Comparison of ENCODE assay signal across 21 cellular contexts in genomic region chr2:17792515-17792914, GRCh38. TPM values are rescaled to one million over a fixed set of nuclear protein-coding genes. Genes with fewer than 3 reads are reported as not detected.
DNase-seq lines count a peak whose midpoint lies in the region; ATAC-seq and TF ChIP-seq lines count a peak whose summit lies in the region.
"Had no signal": no experiment of that assay in that cellular context is flagged by ENCODE, and none has a peak within 500 bp of the region (broad histone marks: within the 10 kb centered on the region; RNA-seq: fewer than 3 reads in every experiment).

No MANE protein-coding gene starts in this region.

- no peak overlapping the region for H2BK120ac ChIP-seq in mesendoderm (ENCODE audit: low read depth, low read length)

- intact Hi-C loops in activated CD4-positive, alpha-beta T cell treated with anti-CD3 and anti-CD28 coated beads, Interleukin-2, amount 10 ng/mL, durations not matched to agents 24 days and 14 days (cut with micrococcal nuclease): no loop called here

- no peak overlapping the region for H2AFZ ChIP-seq in Loucy (ENCODE audit: low read length)

- H3K27ac ChIP-seq in mesendoderm (ENCODE audit: low read depth, low read length) (no peak overlapping the region), Peyer's patch (no peak overlapping the region)
- H3K27ac ChIP-seq: foreskin keratinocyte had no signal

- H3K4me1 ChIP-seq in Loucy (ENCODE audit: insufficient read depth, low read length, poor library complexity, severe bottlenecking) (peaks cover 20% of the 10 kb centered on the region), mesendoderm (ENCODE audit: control insufficient read depth, low read depth, low read length) (peaks cover 11% of the 10 kb centered on the region), Peyer's patch (no peaks in the 10 kb centered on the region)
- H3K4me1 ChIP-seq: foreskin keratinocyte had no signal

- no peak for TF ChIP-seq POLR2A in Peyer's patch (IDR thresholded peaks at IDR 0.05)

- H3K56ac ChIP-seq in mesendoderm (ENCODE audit: low read length): no peak overlapping the region

- H3K9me2 ChIP-seq in Loucy (replicated peaks; ENCODE audit: low read depth, low read length): no peaks in the 10 kb centered on the region

- ATAC-seq in HG02884 (IDR thresholded peaks at IDR 0.05; ENCODE audit: unreplicated experiment): peak; percentile 33
- ATAC-seq: effector memory CD8-positive, alpha-beta T cell; foreskin keratinocyte had no signal

- peak; percentile 52 for DNase-seq in activated CD4-positive, alpha-beta T cell treated with anti-CD3 and anti-CD28 coated beads, Interleukin-2, amount 10 ng/mL, durations not matched to agents 24 days and 14 days
- no peak for DNase-seq in activated CD4-positive, alpha-beta T cell treated with anti-CD3 and anti-CD28 coated beads, Interleukin-2, amount 50 U/mL, for 48 hours
- DNase-seq in mesendoderm (no peak), NCI-H69 (lab: John Stamatoyannopoulos, UW) (no peak), Peyer's patch (no peak)
- DNase-seq in stimulated activated naive CD4-positive, alpha-beta T cell treated with Interleukin-2 at 50 U/mL for 16 hours (lab: John Stamatoyannopoulos, UW): no peak
- DNase-seq: 8988T; activated CD4-positive, alpha-beta T cell treated with anti-CD3 and anti-CD28 coated beads for 4 hours; activated T-cell treated with anti-CD3 and anti-CD28 coated beads, Interleukin-2, amount 50 U/mL, for 24 hours; effector memory CD8-positive, alpha-beta T cell; foreskin keratinocyte; NCI-H2029; retina; T1000 had no signal

- H3K27me3 Mint-ChIP-seq in activated CD4-positive, alpha-beta T cell treated with anti-CD3 and anti-CD28 coated beads, Interleukin-2, amount 10 ng/mL, durations not matched to agents 24 days and 14 days: peaks cover 37% of the 10 kb centered on the region

- no peaks in the 10 kb centered on the region for H3K36me3 Mint-ChIP-seq in activated CD4-positive, alpha-beta T cell treated with anti-CD3 and anti-CD28 coated beads, Interleukin-2, amount 10 ng/mL, durations not matched to agents 24 days and 14 days (ENCODE audit: low read depth)
- H3K36me3 Mint-ChIP-seq: CD14-positive monocyte, mesothelial cell of epicardium had no signal

- no peak overlapping the region for H4K8ac ChIP-seq in mesendoderm (ENCODE audit: low read depth, low read length)

- no peak for TF ChIP-seq CTCF in Loucy (conservative IDR thresholded peaks at IDR 0.05; ENCODE audit: low read length)
- TF ChIP-seq CTCF in Peyer's patch (IDR thresholded peaks at IDR 0.05): no peak

- no peak overlapping the region for H4K5ac ChIP-seq in mesendoderm (ENCODE audit: low read length)

- H3K4me2 ChIP-seq in Loucy (ENCODE audit: low read depth, low read length, poor library complexity, severe bottlenecking) (peak overlapping the region; percentile 30), mesendoderm (ENCODE audit: low read length) (no peak overlapping the region)

- H4K20me1 ChIP-seq in Loucy (ENCODE audit: insufficient read depth, low read length, poor library complexity, severe bottlenecking): no peaks in the 10 kb centered on the region

- peaks cover 12% of the 10 kb centered on the region for H3K4me1 Mint-ChIP-seq in activated CD4-positive, alpha-beta T cell treated with anti-CD3 and anti-CD28 coated beads, Interleukin-2, amount 10 ng/mL, durations not matched to agents 24 days and 14 days
- H3K4me1 Mint-ChIP-seq: central memory CD8-positive, alpha-beta T cell had no signal

- no peaks in the 10 kb centered on the region for H3K79me2 ChIP-seq in Loucy (ENCODE audit: insufficient read depth, low read length)
- no peaks in the 10 kb centered on the region for H3K79me2 ChIP-seq in mesendoderm (ENCODE audit: control insufficient read depth, insufficient read depth, low read length)

- H3K4ac ChIP-seq in mesendoderm (ENCODE audit: low read depth, low read length): no peak overlapping the region

- H3K27me3 ChIP-seq in Loucy (ENCODE audit: insufficient read depth, low read length, poor library complexity, severe bottlenecking): peaks cover 38% of the 10 kb centered on the region
- no peaks in the 10 kb centered on the region for H3K27me3 ChIP-seq in mesendoderm (ENCODE audit: insufficient read depth, low read length, poor library complexity)
- H3K27me3 ChIP-seq in Peyer's patch: no peaks in the 10 kb centered on the region
- H3K27me3 ChIP-seq: foreskin keratinocyte had no signal

- H2AK5ac ChIP-seq in mesendoderm (ENCODE audit: low read length): no peak overlapping the region

- no peaks in the 10 kb centered on the region for H3K36me3 ChIP-seq in Loucy (ENCODE audit: insufficient read depth, low read length)
- no peaks in the 10 kb centered on the region for H3K36me3 ChIP-seq in mesendoderm (ENCODE audit: control insufficient read depth, insufficient read depth, low read length)
- H3K36me3 ChIP-seq in Peyer's patch: no peaks in the 10 kb centered on the region
- H3K36me3 ChIP-seq: HAP-1 had no signal

- H3K9ac ChIP-seq in Loucy (ENCODE audit: low read depth, low read length, poor library complexity, severe bottlenecking) (no peak overlapping the region), mesendoderm (ENCODE audit: low read length) (no peak overlapping the region)

- no CpG with 5 or more reads among the region's 1 CpG for WGBS in mesendoderm (ENCODE audit: extremely low coverage, insufficient coverage, low lambda C conversion rate)

- peak overlapping the region; percentile 32 for H3K18ac ChIP-seq in mesendoderm (ENCODE audit: low read length)

- no peak overlapping the region for H3K4me3 Mint-ChIP-seq in activated CD4-positive, alpha-beta T cell treated with anti-CD3 and anti-CD28 coated beads, Interleukin-2, amount 10 ng/mL, durations not matched to agents 24 days and 14 days
- H3K4me3 Mint-ChIP-seq: activated T-cell treated with anti-CD3 and anti-CD28 coated beads, Interleukin-2, amount 50 U/mL, for 24 hours; CD14-positive monocyte; central memory CD8-positive, alpha-beta T cell; effector memory CD8-positive, alpha-beta T cell; mesothelial cell of epicardium had no signal

- no peak overlapping the region for H3K27ac Mint-ChIP-seq in activated CD4-positive, alpha-beta T cell treated with anti-CD3 and anti-CD28 coated beads, Interleukin-2, amount 10 ng/mL, durations not matched to agents 24 days and 14 days
- H3K27ac Mint-ChIP-seq: activated T-cell treated with anti-CD3 and anti-CD28 coated beads, Interleukin-2, amount 50 U/mL, for 24 hours; CD14-positive monocyte; effector memory CD8-positive, alpha-beta T cell; mesothelial cell of epicardium had no signal

- H3K9me3 ChIP-seq in Loucy (ENCODE audit: insufficient read depth, low read depth, low read length): no peaks in the 10 kb centered on the region
- no peaks in the 10 kb centered on the region for H3K9me3 ChIP-seq in Peyer's patch
- H3K9me3 ChIP-seq: HAP-1 had no signal

- peaks cover 7% of the 10 kb centered on the region; the same call in 1 of the 2 replicates for H3F3A ChIP-seq in Loucy (ENCODE audit: low read depth)

- no peaks in the 10 kb centered on the region for H3K79me1 ChIP-seq in mesendoderm (ENCODE audit: low read length)

- H2BK15ac ChIP-seq in mesendoderm (replicated peaks; ENCODE audit: low read depth): no peak overlapping the region

- no peak overlapping the region for H2BK5ac ChIP-seq in mesendoderm (ENCODE audit: low read length)

- no peaks in the 10 kb centered on the region for H3K9me3 Mint-ChIP-seq in activated CD4-positive, alpha-beta T cell treated with anti-CD3 and anti-CD28 coated beads, Interleukin-2, amount 10 ng/mL, durations not matched to agents 24 days and 14 days
- H3K9me3 Mint-ChIP-seq: activated T-cell treated with anti-CD3 and anti-CD28 coated beads, Interleukin-2, amount 50 U/mL, for 24 hours; central memory CD8-positive, alpha-beta T cell; effector memory CD8-positive, alpha-beta T cell; mesothelial cell of epicardium had no signal

- no peak overlapping the region for H3K4me3 ChIP-seq in Loucy (ENCODE audit: low read length, poor library complexity, severe bottlenecking)
- no peak overlapping the region for H3K4me3 ChIP-seq in mesendoderm (ENCODE audit: low read length)
- H3K4me3 ChIP-seq in Peyer's patch: no peak overlapping the region
- H3K4me3 ChIP-seq: HAP-1 had no signal

- no peak overlapping the region for H3K23ac ChIP-seq in mesendoderm (ENCODE audit: low read length)

RNA-seq across cellular contexts. Expression of gene MSGN1, which starts 23.7 kb away (rescaled TPM):
- total RNA-seq in activated CD4-positive, alpha-beta T cell treated with anti-CD3 and anti-CD28 coated beads, Interleukin-2, amount 10 ng/mL, durations not matched to agents 24 days and 14 days: not detected in 2 replicates
- not detected for polyA plus RNA-seq in mesendoderm (2013, experiment 1 of 2)
- not detected for polyA plus RNA-seq in mesendoderm (2013, experiment 2 of 2)
- not detected for total RNA-seq in Peyer's patch
- total RNA-seq: foreskin keratinocyte, mesothelial cell of epicardium, SK-MEL-5 had no signal
- polyA plus RNA-seq: CD14-positive monocyte, foreskin keratinocyte had no signal

RNA-seq across cellular contexts. Expression of gene GEN1, which starts 38.6 kb away (rescaled TPM):
- total RNA-seq in activated CD4-positive, alpha-beta T cell treated with anti-CD3 and anti-CD28 coated beads, Interleukin-2, amount 10 ng/mL, durations not matched to agents 24 days and 14 days: 26.4 and 30.9 TPM in 2 replicates
- polyA plus RNA-seq in mesendoderm (2013, experiment 1 of 2): 10.4 TPM
- 10.6 TPM for polyA plus RNA-seq in mesendoderm (2013, experiment 2 of 2)
- total RNA-seq in Peyer's patch: 10 to 100 TPM; 16.8 to 40.2 (median 22.2) TPM

RNA-seq across cellular contexts. Expression of gene SMC6, which starts 38.9 kb away (rescaled TPM):
- total RNA-seq in activated CD4-positive, alpha-beta T cell treated with anti-CD3 and anti-CD28 coated beads, Interleukin-2, amount 10 ng/mL, durations not matched to agents 24 days and 14 days: 31.4 and 34.9 TPM in 2 replicates
- 34.0 TPM for polyA plus RNA-seq in mesendoderm (2013, experiment 1 of 2)
- polyA plus RNA-seq in mesendoderm (2013, experiment 2 of 2): 34.3 TPM
- 10 to 100 TPM; 31.0 to 53.6 (median 39.1) TPM for total RNA-seq in Peyer's patch
